Comparison of ENCODE assay signal across 2 cellular contexts in the genomic region with DNA sequence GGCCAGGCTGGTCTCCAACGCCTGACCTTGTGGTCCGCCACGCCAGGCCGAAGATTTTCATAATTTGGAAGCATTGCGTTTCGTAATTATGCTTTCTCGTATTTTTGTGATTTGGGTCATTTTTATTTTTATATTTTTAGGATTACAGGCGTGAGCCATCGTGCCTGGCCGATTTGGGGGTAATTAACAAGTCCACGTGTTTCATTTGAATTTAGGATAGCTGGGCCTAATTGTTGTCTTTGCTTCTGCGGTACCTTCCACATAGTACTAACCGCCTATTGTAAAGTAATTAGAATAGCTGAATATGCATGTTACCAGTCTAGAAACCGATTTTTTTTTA.
A peak's percentile ranks its signal among the peaks of the same experiment; 100 is the strongest.
TF ChIP-seq lines count a peak whose summit lies in the region.

No MANE protein-coding gene starts in this region.

TF ChIP-seq in SK-N-SH, 30 proteins besides CTCF, POLR2A, EP300 and RAD21:
- TF ChIP-seq FOXJ3 (CRISPR knock-in tag; IDR thresholded peaks at IDR 0.05) (no peak), MAX (IDR thresholded peaks at IDR 0.05; ENCODE audit: low read depth) (peak; percentile 57; the same call in 1 of the 2 replicates)
TF ChIP-seq in SK-N-SH: peak in this region for 1.

TF ChIP-seq in SK-N-SH treated with all-trans-retinoic acid at 6 μM for 48 hours, 23 proteins besides CTCF, POLR2A, EP300 and RAD21:
- TF ChIP-seq PPARA (CRISPR knock-in tag; IDR thresholded peaks at IDR 0.05; ENCODE audit: borderline replicate concordance) (no peak), ISL1 (CRISPR knock-in tag; IDR thresholded peaks at IDR 0.05) (no peak), CREB5 (CRISPR knock-in tag; IDR thresholded peaks at IDR 0.05; ENCODE audit: low read depth) (no peak)
